Comparison of ENCODE assay signal across 22 cellular contexts in the genomic region with DNA sequence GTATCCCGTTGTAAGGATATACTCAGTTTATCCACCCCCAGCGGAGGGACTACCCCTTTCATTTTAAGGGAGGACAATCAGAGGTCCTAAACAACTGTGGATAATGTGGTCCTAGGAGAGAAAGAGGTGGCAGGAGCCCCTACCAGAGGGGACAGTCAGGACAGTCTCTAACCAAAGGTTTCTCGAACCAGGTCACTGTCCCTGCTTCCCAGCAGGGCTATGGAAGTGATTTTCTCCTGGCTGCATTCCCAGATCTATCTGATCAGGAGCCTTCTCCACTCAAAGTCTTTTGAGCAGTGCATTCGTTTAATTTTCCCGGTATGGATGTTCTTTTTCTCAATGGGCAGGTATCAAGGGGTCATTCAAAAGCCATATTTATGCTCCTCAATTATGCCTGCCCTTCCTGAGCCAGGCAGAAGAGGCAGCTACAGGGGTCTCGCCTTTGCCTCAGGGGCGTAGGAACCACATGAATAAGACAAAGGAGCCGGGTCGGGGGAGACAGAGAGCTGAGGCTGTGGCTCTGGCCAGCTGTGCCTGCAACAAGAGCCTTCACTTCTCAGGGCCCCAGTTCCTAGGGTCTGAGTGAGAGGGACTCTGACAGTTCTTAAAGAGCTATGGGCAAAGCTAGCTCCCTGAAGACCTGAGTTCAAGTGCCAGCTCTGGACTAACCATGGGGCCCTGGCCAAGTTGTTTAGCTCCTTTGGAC.
DNase-seq lines count a peak whose midpoint lies in the region; ATAC-seq and TF ChIP-seq lines count a peak whose summit lies in the region.
"Had no signal": no experiment of that assay in that cellular context is flagged by ENCODE, and none has a peak within 500 bp of the region (broad histone marks: within the 10 kb centered on the region; RNA-seq: fewer than 3 reads in every experiment).

No MANE protein-coding gene starts in this region.

- no peaks in the 10 kb centered on the region for H3K27me3 Mint-ChIP-seq in central memory CD8-positive, alpha-beta T cell
- H3K27me3 Mint-ChIP-seq in natural killer cell (ENCODE audit: low read depth in 2 of 2): peaks cover 0 to 8% of the 10 kb centered on the region in 2 donors
- no peaks in the 10 kb centered on the region for H3K27me3 Mint-ChIP-seq in activated T-helper 17 cell treated with anti-CD3 and anti-CD28 coated beads, Interleukin-2, amount 50 U/mL, for 72 hours
- H3K27me3 Mint-ChIP-seq: CD4-positive, alpha-beta memory T cell had no signal

- H2BK15ac ChIP-seq in IMR-90 (ENCODE audit: low read depth, low read length): no peak overlapping the region

- no peak for TF ChIP-seq RAD21 in IMR-90 (IDR thresholded peaks at IDR 0.05; ENCODE audit: low read length)

- no peak for ATAC-seq in IMR-90 (ENCODE audit: low read depth)
- ATAC-seq in central memory CD8-positive, alpha-beta T cell (replicated peaks; ENCODE audit: extremely low read depth, poor library complexity, severe bottlenecking): no peak
- no peak for ATAC-seq in natural killer cell
- no peak for ATAC-seq in GM21529 (IDR thresholded peaks at IDR 0.05; ENCODE audit: unreplicated experiment)
- ATAC-seq in activated T-helper 17 cell treated with anti-CD3 and anti-CD28 coated beads, Interleukin-2, amount 50 U/mL, for 72 hours (replicated peaks): no peak
- ATAC-seq: activated naive CD4-positive, alpha-beta T cell treated with anti-CD3 and anti-CD28 coated beads, Interleukin-2, amount 50 U/mL, for 72 hours; left lung had no signal

- no peak overlapping the region for H2BK120ac ChIP-seq in IMR-90 (ENCODE audit: low read depth, low read length)

- H2AK9ac ChIP-seq in IMR-90 (replicated peaks; ENCODE audit: low read depth, low read length, poor library complexity): peak overlapping the region; percentile 16

- no peak overlapping the region for H3K56ac ChIP-seq in IMR-90 (ENCODE audit: extremely low read depth, insufficient read depth, low read length)

- no peak overlapping the region for H2AFZ ChIP-seq in IMR-90 (replicated peaks; ENCODE audit: low read length, poor library complexity)

- H3K14ac ChIP-seq in IMR-90 (replicated peaks; ENCODE audit: low read depth, low read length): no peak overlapping the region

- H3K27ac Mint-ChIP-seq in central memory CD8-positive, alpha-beta T cell (ENCODE audit: low read depth): peak overlapping the region; percentile 74
- H3K27ac Mint-ChIP-seq in natural killer cell: no peak overlapping the region
- no peak overlapping the region for H3K27ac Mint-ChIP-seq in activated T-helper 17 cell treated with anti-CD3 and anti-CD28 coated beads, Interleukin-2, amount 50 U/mL, for 72 hours
- H3K27ac Mint-ChIP-seq: activated CD4-positive, alpha-beta T cell treated with anti-CD3 and anti-CD28 coated beads, Interleukin-2, amount 10 ng/mL, durations not matched to agents 24 days and 14 days; activated naive CD4-positive, alpha-beta T cell treated with anti-CD3 and anti-CD28 coated beads, Interleukin-2, amount 50 U/mL, for 72 hours; dendritic cell treated with granulocyte-macrophage colony-stimulating factor and Interleukin-4, amounts not matched to agents 40 ng/mL and 50 ng/mL, for 4 days had no signal

- CTCF ChIA-PET in IMR-90 (lab: Yijun Ruan, JAX): no interaction called here

- H3K4me3 Mint-ChIP-seq in central memory CD8-positive, alpha-beta T cell: no peak overlapping the region
- H3K4me3 Mint-ChIP-seq in natural killer cell: no peak overlapping the region
- no peak overlapping the region for H3K4me3 Mint-ChIP-seq in activated T-helper 17 cell treated with anti-CD3 and anti-CD28 coated beads, Interleukin-2, amount 50 U/mL, for 72 hours
- H3K4me3 Mint-ChIP-seq: activated CD4-positive, alpha-beta T cell treated with anti-CD3 and anti-CD28 coated beads, Interleukin-2, amount 10 ng/mL, durations not matched to agents 24 days and 14 days; CD4-positive, alpha-beta memory T cell; dendritic cell treated with granulocyte-macrophage colony-stimulating factor and Interleukin-4, amounts not matched to agents 40 ng/mL and 50 ng/mL, for 4 days; naive B cell had no signal

- H3K9me3 ChIP-seq in IMR-90 (ENCODE audit: control insufficient read depth, insufficient read depth, low read length): no peaks in the 10 kb centered on the region
- H3K9me3 ChIP-seq in esophagus muscularis mucosa: no peaks in the 10 kb centered on the region
- H3K9me3 ChIP-seq: HAP-1, left lung had no signal

- no peaks in the 10 kb centered on the region; the same call in 1 of the 2 replicates for H4K20me1 ChIP-seq in IMR-90 (ENCODE audit: insufficient read depth, low read length)

- H3K4me2 ChIP-seq in IMR-90 (ENCODE audit: low read depth, low read length): no peak overlapping the region
- H3K4me2 ChIP-seq: KMS-11 had no signal

- no peak overlapping the region for H4K8ac ChIP-seq in IMR-90 (ENCODE audit: low read depth in 2 of 2, low read length in 2 of 2)

- TF ChIP-seq CTCF in IMR-90 (conservative IDR thresholded peaks at IDR 0.05; ENCODE audit: low read depth, low read length) (no peak), natural killer cell (IDR thresholded peaks at IDR 0.05) (no peak), esophagus muscularis mucosa (IDR thresholded peaks at IDR 0.05) (no peak)

- H2BK5ac ChIP-seq in IMR-90 (ENCODE audit: low read depth, low read length, poor library complexity, severe bottlenecking): no peak overlapping the region

- no peak overlapping the region for H4K5ac ChIP-seq in IMR-90 (ENCODE audit: low read depth, low read length)

- no TSS peak for BruUV-seq in IMR-90 (replicated peaks; lab: Mats Ljungman, UMichigan)

- POLR2A ChIA-PET in IMR-90 (lab: Charles Lee; ENCODE audit: unreplicated experiment): no interaction called here

- no peak overlapping the region for H2AK5ac ChIP-seq in IMR-90 (ENCODE audit: low read depth, low read length)

- no peaks in the 10 kb centered on the region for H3K79me1 ChIP-seq in IMR-90 (ENCODE audit: low read depth in 1 of 2, low read length in 2 of 2)

- H3K23ac ChIP-seq in IMR-90 (ENCODE audit: low read depth, low read length): no peak overlapping the region; the same call in 1 of the 2 replicates

- H3K18ac ChIP-seq in IMR-90 (ENCODE audit: low read depth, low read length): no peak overlapping the region

- TF ChIP-seq EP300 in esophagus muscularis mucosa (IDR thresholded peaks at IDR 0.05): no peak

- peaks cover 3% of the 10 kb centered on the region for H3K36me3 Mint-ChIP-seq in central memory CD8-positive, alpha-beta T cell (ENCODE audit: insufficient read depth)
- H3K36me3 Mint-ChIP-seq in natural killer cell: no peaks in the 10 kb centered on the region
- no peaks in the 10 kb centered on the region for H3K36me3 Mint-ChIP-seq in activated T-helper 17 cell treated with anti-CD3 and anti-CD28 coated beads, Interleukin-2, amount 50 U/mL, for 72 hours (ENCODE audit: low read depth)
- H3K36me3 Mint-ChIP-seq: activated naive CD4-positive, alpha-beta T cell treated with anti-CD3 and anti-CD28 coated beads, Interleukin-2, amount 50 U/mL, for 72 hours; CD4-positive, alpha-beta memory T cell; naive B cell had no signal

- no peaks in the 10 kb centered on the region for H3K4me1 Mint-ChIP-seq in central memory CD8-positive, alpha-beta T cell
- H3K4me1 Mint-ChIP-seq in natural killer cell: no peaks in the 10 kb centered on the region
- no peaks in the 10 kb centered on the region for H3K4me1 Mint-ChIP-seq in activated T-helper 17 cell treated with anti-CD3 and anti-CD28 coated beads, Interleukin-2, amount 50 U/mL, for 72 hours

- WGBS in IMR-90 (ENCODE audit: extremely low coverage in 2 of 2, insufficient read length in 1 of 2), 2 experiments: 47% methylated on average over 3 of the region's 9 CpGs; no CpG with 5 or more reads in 1 of the 2 experiments
- WGBS in esophagus muscularis mucosa: 61% methylated on average over 8 of the region's 9 CpGs

- in situ Hi-C loops in IMR-90 (cut with MboI; ENCODE audit: low sequenced_read_pairs): no loop called here

- no peak overlapping the region for H3K4me3 ChIP-seq in IMR-90 (ENCODE audit: insufficient read depth, low read depth, low read length)
- no peak overlapping the region for H3K4me3 ChIP-seq in esophagus muscularis mucosa
- H3K4me3 ChIP-seq: HAP-1, left lung had no signal

- no peak for TF ChIP-seq POLR2A in IMR-90 (IDR thresholded peaks at IDR 0.05; ENCODE audit: low read depth, low read length)
- no peak for TF ChIP-seq POLR2A in esophagus muscularis mucosa (IDR thresholded peaks at IDR 0.05; ENCODE audit: low read depth)

- no peaks in the 10 kb centered on the region for H3K9me3 Mint-ChIP-seq in central memory CD8-positive, alpha-beta T cell
- no peaks in the 10 kb centered on the region for H3K9me3 Mint-ChIP-seq in natural killer cell
- no peaks in the 10 kb centered on the region for H3K9me3 Mint-ChIP-seq in activated T-helper 17 cell treated with anti-CD3 and anti-CD28 coated beads, Interleukin-2, amount 50 U/mL, for 72 hours
- H3K9me3 Mint-ChIP-seq: activated CD4-positive, alpha-beta T cell treated with anti-CD3 and anti-CD28 coated beads, Interleukin-2, amount 10 ng/mL, durations not matched to agents 24 days and 14 days; activated naive CD4-positive, alpha-beta T cell treated with anti-CD3 and anti-CD28 coated beads, Interleukin-2, amount 50 U/mL, for 72 hours; dendritic cell treated with granulocyte-macrophage colony-stimulating factor and Interleukin-4, amounts not matched to agents 40 ng/mL and 50 ng/mL, for 4 days; naive B cell had no signal

- H2BK20ac ChIP-seq in IMR-90 (ENCODE audit: low read depth, low read length): no peak overlapping the region

- H3K36me3 ChIP-seq in IMR-90 (ENCODE audit: control insufficient read depth, insufficient read depth, low read length): no peaks in the 10 kb centered on the region
- no peaks in the 10 kb centered on the region for H3K36me3 ChIP-seq in esophagus muscularis mucosa
- H3K36me3 ChIP-seq: HAP-1, left lung had no signal

- H3K9me1 ChIP-seq in IMR-90 (ENCODE audit: insufficient read depth, low read length): no peaks in the 10 kb centered on the region

- DNase-seq in ELF-1 (ENCODE audit: low read depth, low spot score) (peak; percentile 52), IMR-90 (no peak), natural killer cell (peak; percentile 1), esophagus muscularis mucosa (ENCODE audit: extremely low spot score) (no peak), amniotic stem cell (lab: John Stamatoyannopoulos, UW) (no peak)
- DNase-seq in central memory CD8-positive, alpha-beta T cell (ENCODE audit: low spot score in 2 of 2): no peak
- DNase-seq: activated CD4-positive, alpha-beta T cell treated with anti-CD3 and anti-CD28 coated beads, Interleukin-2, amount 10 ng/mL, durations not matched to agents 24 days and 14 days; anterior cingulate cortex; CD4-positive, alpha-beta memory T cell; MM.1S; naive B cell; NCI-H2029; OCI-M1; retina; trophoblast cell had no signal

- no peak overlapping the region for H3K4ac ChIP-seq in IMR-90 (ENCODE audit: low read depth, low read length)

- H3K4me1 ChIP-seq in IMR-90 (ENCODE audit: control insufficient read depth, insufficient read depth, low read length) (no peaks in the 10 kb centered on the region), esophagus muscularis mucosa (no peaks in the 10 kb centered on the region)
- H3K4me1 ChIP-seq: left lung had no signal

- no peak overlapping the region for H3K9ac ChIP-seq in IMR-90 (ENCODE audit: low read depth, low read length)
- H3K9ac ChIP-seq: KMS-11 had no signal

- H4K91ac ChIP-seq in IMR-90 (ENCODE audit: insufficient read depth, low read depth, low read length): no peak overlapping the region

- intact Hi-C loops in IMR-90 (cut with micrococcal nuclease): no loop called here
- intact Hi-C loops in natural killer cell (cut with micrococcal nuclease): no loop called here
- intact Hi-C loops in esophagus muscularis mucosa (cut with DNase I): no loop called here

- dilution Hi-C loops in IMR-90 (cut with HindIII; ENCODE audit: low sequenced_read_pairs, unreplicated experiment): no loop called here

- peaks cover 30% of the 10 kb centered on the region for H3K27me3 ChIP-seq in IMR-90 (ENCODE audit: control insufficient read depth, insufficient read depth, low read length)
- H3K27me3 ChIP-seq in esophagus muscularis mucosa: peaks cover 0 to 25% (median 0%) of the 10 kb centered on the region in 4 donors

- H3K27ac ChIP-seq in IMR-90 (ENCODE audit: insufficient read depth, low read length) (no peak overlapping the region), esophagus muscularis mucosa (replicated peaks in 1 of 4) (no peak overlapping the region)
- H3K27ac ChIP-seq: KMS-11, left lung had no signal

Comparison
In these comparisons a context has a peak if more than half of its experiments do, and no peak if none do; other contexts are left out.
1. DNase-seq: peak in ELF-1 (single experiment) and natural killer cell (single experiment); none in IMR-90 (single experiment), central memory CD8-positive, alpha-beta T cell (0 of 2), esophagus muscularis mucosa (single experiment) and amniotic stem cell (single experiment).